Comparison of ENCODE assay signal across 12 cellular contexts in genomic region chr2:152367547-152368250, GRCh38. TPM values are rescaled to one million over a fixed set of nuclear protein-coding genes. Genes with fewer than 3 reads are reported as not detected.
A peak's percentile ranks its signal among the peaks of the same experiment; 100 is the strongest.
DNase-seq lines count a peak whose midpoint lies in the region; ATAC-seq, FAIRE-seq and TF ChIP-seq lines count a peak whose summit lies in the region.
"Had no signal": no experiment of that assay in that cellular context is flagged by ENCODE, and none has a peak within 500 bp of the region (broad histone marks: within the 10 kb centered on the region; RNA-seq: fewer than 3 reads in every experiment).

No MANE protein-coding gene starts in this region.

- no peak for TF ChIP-seq CTCF in HFF-Myc (IDR thresholded peaks at IDR 0.05; ENCODE audit: low read depth, low read length, missing control alignments)

- WGBS in small intestine, 3 donors, result 83 to 92% (median 85%) methylated on average over 8 of the region's 8 CpGs

- ATAC-seq in GM18909 (IDR thresholded peaks at IDR 0.05; ENCODE audit: poor library complexity, unreplicated experiment), result peak; percentile 60
- ATAC-seq in HG03460 (IDR thresholded peaks at IDR 0.05; ENCODE audit: unreplicated experiment), result peak; percentile 84

- peaks cover 0 to 2% of the 10 kb centered on the region in 2 donors for H3K4me1 ChIP-seq in small intestine (ENCODE audit: control insufficient read depth in 2 of 2, insufficient read depth in 1 of 2, low read depth in 1 of 2, low read length in 1 of 2)

- intact Hi-C loops in posterior cingulate gyrus (cut with DNase I), result no loop called here

- no peaks in the 10 kb centered on the region for H3K36me3 ChIP-seq in small intestine (ENCODE audit: control insufficient read depth in 2 of 2, insufficient read depth in 2 of 2, low read length in 2 of 2)
- H3K36me3 ChIP-seq: transverse colon had no signal

- no peaks in the 10 kb centered on the region for H3K27me3 ChIP-seq in small intestine (ENCODE audit: control insufficient read depth in 2 of 2, insufficient read depth in 2 of 2, low read length in 2 of 2)
- H3K27me3 ChIP-seq: transverse colon had no signal

- peak; percentile 45 for DNase-seq in HFF-Myc (ENCODE audit: extremely low read depth, low read depth)
- peak; percentile 26 for DNase-seq in kidney tubule cell (ENCODE audit: low spot score)
- DNase-seq in posterior cingulate gyrus, result no peak
- DNase-seq in small intestine, result no peak
- no peak for DNase-seq in NAMALWA (ENCODE audit: low spot score)
- no peak for DNase-seq in 8988T
- DNase-seq: CD4-positive, alpha-beta T cell; H9; transverse colon had no signal

- H3K27ac ChIP-seq in small intestine (ENCODE audit: low read depth in 1 of 2, low read length in 1 of 2), result no peak overlapping the region
- H3K27ac ChIP-seq: transverse colon had no signal

- FAIRE-seq in small intestine (lab: Jason Lieb, UNC), result no peak
- FAIRE-seq: TTC549 had no signal

- H3K9me3 ChIP-seq in small intestine (ENCODE audit: control insufficient read depth, low read depth), result no peaks in the 10 kb centered on the region
- H3K9me3 ChIP-seq: transverse colon had no signal

- no peak overlapping the region for H3K4me3 ChIP-seq in HFF-Myc (replicated peaks; ENCODE audit: low read depth, low read length)
- H3K4me3 ChIP-seq in small intestine (ENCODE audit: low read depth in 1 of 2, low read length in 2 of 2), result no peak overlapping the region
- H3K4me3 ChIP-seq: transverse colon had no signal

RNA-seq across cellular contexts. Expression of gene FMNL2, which starts 32.7 kb away (rescaled TPM):
- 1 to 10 TPM; 7.0 to 8.7 (median 8.7) TPM for polyA plus RNA-seq in small intestine

Comparison
In these comparisons a context has a peak if more than half of its experiments do, and no peak if none do; other contexts are left out.
1. DNase-seq: peak in HFF-Myc (single experiment) and kidney tubule cell (single experiment); none in posterior cingulate gyrus (0 of 10), small intestine (single experiment), NAMALWA (single experiment) and 8988T (single experiment).